8 cellular contexts compared by ENCODE assay signal in genomic region chr5:90386099-90386710, GRCh38. TPM values are rescaled to one million over a fixed set of nuclear protein-coding genes. Genes with fewer than 3 reads are reported as not detected.
DNase-seq lines count a peak whose midpoint lies in the region; ATAC-seq and TF ChIP-seq lines count a peak whose summit lies in the region.

No MANE protein-coding gene starts in this region.

- H3K4me3 Mint-ChIP-seq in naive B cell, result no peak overlapping the region

- H3K27ac Mint-ChIP-seq in naive B cell, result no peak overlapping the region

- no peak for TF ChIP-seq POLR2A in body of pancreas (IDR thresholded peaks at IDR 0.05)

- TF ChIP-seq CTCF in body of pancreas (IDR thresholded peaks at IDR 0.05), result peak in 6 of 7 experiments; percentile 23 to 45 (median 38)

- H3K27ac ChIP-seq in body of pancreas, result no peak overlapping the region

- intact Hi-C loops in body of pancreas (cut with DNase I), result no loop called here

- no peak overlapping the region for H3K4me3 ChIP-seq in body of pancreas

- H3K36me3 ChIP-seq in body of pancreas (replicated peaks in 1 of 2; ENCODE audit: insufficient read depth in 1 of 2, low read depth in 2 of 2), result no peaks in the 10 kb centered on the region

- H3K9me3 ChIP-seq in body of pancreas, result no peaks in the 10 kb centered on the region

- peak; percentile 18 for DNase-seq in DMS53 treated with DMSO at 0.1 percent for 48 hours (lab: John Stamatoyannopoulos, UW; ENCODE audit: unreplicated experiment)
- DNase-seq in M059J (ENCODE audit: low read depth), result peak; percentile 20
- DNase-seq in body of pancreas, result no peak
- DNase-seq in naive B cell, result peak; percentile 31

- no peaks in the 10 kb centered on the region for H3K27me3 ChIP-seq in body of pancreas

- peaks cover 0 to 6% (median 0%) of the 10 kb centered on the region in 3 donors for H3K27me3 Mint-ChIP-seq in naive B cell

- H3K9me3 Mint-ChIP-seq in naive B cell, result peaks cover 0 to 3% (median 0%) of the 10 kb centered on the region in 7 donors

- ATAC-seq in body of pancreas, result no peak
- ATAC-seq in naive B cell (ENCODE audit: low read depth in 2 of 2), result no peak
- ATAC-seq in GM21381 (IDR thresholded peaks at IDR 0.05; ENCODE audit: unreplicated experiment), result no peak
- ATAC-seq in GM18498 (IDR thresholded peaks at IDR 0.05; ENCODE audit: unreplicated experiment), result no peak
- ATAC-seq in HG03025 (IDR thresholded peaks at IDR 0.05; ENCODE audit: low FRiP score, unreplicated experiment), result no peak
- no peak for ATAC-seq in HG03095 (IDR thresholded peaks at IDR 0.05; ENCODE audit: unreplicated experiment)

- no peaks in the 10 kb centered on the region for H3K4me1 ChIP-seq in body of pancreas

- WGBS in body of pancreas, 2 donors, result 81 to 95% methylated on average over 1 of the region's 1 CpG

- H3K36me3 Mint-ChIP-seq in naive B cell, result peaks cover 0 to 5% of the 10 kb centered on the region in 2 donors

- no peaks in the 10 kb centered on the region for H3K4me1 Mint-ChIP-seq in naive B cell

RNA-seq across cellular contexts. Expression of gene CETN3, which starts 23.4 kb away (rescaled TPM):
- total RNA-seq in M059J (2014; rRNA removed; shearing (Covaris generic)), result 17.7 and 33.2 TPM in 2 replicates
- 10 to 100 TPM in 1 of 2 donors, 1 to 10 TPM in 1; 2.6 to 14.3 TPM for total RNA-seq in body of pancreas
- 10 to 100 TPM; 12.8 to 35.7 (median 24.1) TPM for polyA plus RNA-seq in naive B cell (ENCODE audit: low read depth in 6 of 6)

Comparison
In these comparisons a context has a peak if more than half of its experiments do, and no peak if none do; other contexts are left out.
1. DNase-seq: peak in DMS53 treated with DMSO at 0.1 percent for 48 hours (single experiment), M059J (single experiment) and naive B cell (single experiment); none in body of pancreas (0 of 4).